Comparison of ENCODE assay signal across 1 cellular context in the genomic region with DNA sequence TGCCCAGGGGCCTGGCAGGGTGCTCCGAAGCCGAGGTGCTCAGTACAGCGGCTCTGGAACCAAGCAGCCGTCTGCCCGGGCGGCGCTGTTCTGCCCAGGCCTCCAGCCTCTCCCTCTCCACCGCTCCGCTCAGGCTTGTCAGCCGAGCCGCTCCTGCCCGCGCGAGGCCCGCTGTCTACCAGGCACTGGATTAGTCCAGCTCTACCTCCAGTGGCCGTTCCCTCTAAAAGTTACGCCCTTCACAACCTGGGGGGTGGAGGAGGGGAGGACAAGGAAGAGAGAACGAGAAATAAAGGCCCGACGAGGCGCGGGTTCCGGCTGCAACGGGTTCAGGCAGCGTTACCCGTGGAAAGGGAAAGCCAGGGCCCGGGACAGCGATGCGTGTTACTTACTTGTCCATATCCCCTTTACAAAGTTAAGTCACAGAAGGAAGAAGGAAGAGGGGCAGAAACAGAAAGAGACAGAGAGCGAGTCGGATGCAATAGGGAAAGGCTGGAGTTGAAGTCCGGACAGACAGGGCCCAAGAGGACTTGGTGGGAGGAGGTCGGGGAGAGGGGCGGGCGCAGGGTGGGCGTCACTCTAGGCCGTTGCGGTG.
TF ChIP-seq lines count a peak whose summit lies in the region.

No MANE protein-coding gene starts in this region.

TF ChIP-seq in H1, 55 proteins besides CTCF, POLR2A, EP300 and RAD21 (continued from another document):
- TF ChIP-seq TAF1 (IDR thresholded peaks at IDR 0.05; ENCODE audit: low read depth, low read length) (0 out of 2 replicates have a peak, but pooled peaks have one; percentile 38), ZNF274 (IDR thresholded peaks at IDR 0.05; ENCODE audit: borderline replicate concordance, extremely low read depth, low read length) (no peak), SIX5 (IDR thresholded peaks at IDR 0.05; ENCODE audit: low read depth, low read length) (no peak), HDAC6 (IDR thresholded peaks at IDR 0.05; ENCODE audit: low read depth, low read length) (no peak), ASH2L (IDR thresholded peaks at IDR 0.05; ENCODE audit: low read length) (peak; percentile 46), TAF7 (optimal IDR thresholded peaks at IDR 0.05; ENCODE audit: borderline replicate concordance, low read depth, low read length) (no peak), PHF8 (conservative IDR thresholded peaks at IDR 0.05; ENCODE audit: low read depth, low read length) (peak; percentile 27; the same call in 1 of the 2 replicates)
- TF ChIP-seq, protein P1, sequence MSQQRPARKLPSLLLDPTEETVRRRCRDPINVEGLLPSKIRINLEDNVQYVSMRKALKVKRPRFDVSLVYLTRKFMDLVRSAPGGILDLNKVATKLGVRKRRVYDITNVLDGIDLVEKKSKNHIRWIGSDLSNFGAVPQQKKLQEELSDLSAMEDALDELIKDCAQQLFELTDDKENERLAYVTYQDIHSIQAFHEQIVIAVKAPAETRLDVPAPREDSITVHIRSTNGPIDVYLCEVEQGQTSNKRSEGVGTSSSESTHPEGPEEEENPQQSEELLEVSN (IDR thresholded peaks at IDR 0.05), result peak; percentile 23; the same call in 1 of the 2 replicates
